In genomic region chr17:16652847-16653366, GRCh38 we compare ENCODE assay signal across 8 cellular contexts. TPM values are rescaled to one million over a fixed set of nuclear protein-coding genes. Genes with fewer than 3 reads are reported as not detected.
A peak's percentile ranks its signal among the peaks of the same experiment; 100 is the strongest.
DNase-seq lines count a peak whose midpoint lies in the region; ATAC-seq, FAIRE-seq and TF ChIP-seq lines count a peak whose summit lies in the region.

No MANE protein-coding gene starts in this region.

- H4K20me1 ChIP-seq in astrocyte (ENCODE audit: insufficient read depth, low read length), result no peaks in the 10 kb centered on the region

- no peaks in the 10 kb centered on the region for H3K36me3 ChIP-seq in astrocyte (ENCODE audit: insufficient read depth, low read length)

- peaks cover 4% of the 10 kb centered on the region for H3K9me3 Mint-ChIP-seq in astrocyte (ENCODE audit: unreplicated experiment)

- H3K4me2 ChIP-seq in astrocyte (ENCODE audit: low read length), result peak overlapping the region; percentile 94

- H3K79me2 ChIP-seq in astrocyte (ENCODE audit: insufficient read depth, low read length), result peaks cover 8% of the 10 kb centered on the region

- FAIRE-seq in HTR-8/SVneo (lab: Jason Lieb, UNC) (peak; percentile 85), astrocyte (lab: Jason Lieb, UNC) (no peak)

- H3K9me3 ChIP-seq in astrocyte (ENCODE audit: insufficient read depth, low read depth, low read length), result no peaks in the 10 kb centered on the region

- peaks cover 3% of the 10 kb centered on the region for H3K27me3 ChIP-seq in astrocyte (ENCODE audit: insufficient read depth, low read length)

- peak overlapping the region; percentile 89 for H3K9ac ChIP-seq in astrocyte (ENCODE audit: low read length)

- H3K4me3 ChIP-seq in astrocyte (ENCODE audit: insufficient read depth, low read depth, low read length), result peak overlapping the region; percentile 81

- H3K27ac ChIP-seq in astrocyte (ENCODE audit: low read depth, low read length) (peak overlapping the region; percentile 80), substantia nigra (ENCODE audit: low read depth, low read length, poor library complexity, severe bottlenecking) (peak overlapping the region; percentile 93)

- H3K36me3 Mint-ChIP-seq in astrocyte (ENCODE audit: low read depth, unreplicated experiment), result peaks cover 6% of the 10 kb centered on the region

- H3K4me1 ChIP-seq in astrocyte (ENCODE audit: insufficient read depth, low read length), result peaks cover 5% of the 10 kb centered on the region

- H3K27ac Mint-ChIP-seq in astrocyte (ENCODE audit: unreplicated experiment), result no peak overlapping the region

- peak; percentile 52 for DNase-seq in G401 (ENCODE audit: low spot score)
- DNase-seq in HTR-8/SVneo (ENCODE audit: insufficient read length, low spot score), result no peak
- no peak for DNase-seq in astrocyte (ENCODE audit: low read depth)
- DNase-seq in iris pigment epithelial cell (ENCODE audit: low read depth), result peak; percentile 4
- DNase-seq in substantia nigra (lab: John Stamatoyannopoulos, UW), result peak in 1 of 49 donors; percentile 57
- DNase-seq in SIG-M5 (lab: John Stamatoyannopoulos, UW), result no peak
- no peak for DNase-seq in SK-N-DZ (ENCODE audit: low spot score)

- no peak for TF ChIP-seq CTCF in astrocyte (IDR thresholded peaks at IDR 0.05; ENCODE audit: insufficient read depth, low read depth, low read length)

- H3K4me3 Mint-ChIP-seq in astrocyte (ENCODE audit: unreplicated experiment), result peak overlapping the region; percentile 83

- H3K4me1 Mint-ChIP-seq in astrocyte (ENCODE audit: low read depth, unreplicated experiment), result peaks cover 11% of the 10 kb centered on the region

- peak overlapping the region; percentile 95 for H2AFZ ChIP-seq in astrocyte (ENCODE audit: low read depth, low read length)

- in situ Hi-C loops in G401 (cut with HindIII; ENCODE audit: low sequenced_read_pairs), result no loop called here

- ATAC-seq in HG02973 (IDR thresholded peaks at IDR 0.05; ENCODE audit: unreplicated experiment), result no peak

- H3K27me3 Mint-ChIP-seq in astrocyte (ENCODE audit: low read depth, unreplicated experiment), result no peaks in the 10 kb centered on the region

RNA-seq across cellular contexts. Expression of gene ZNF624, which starts 0.7 kb away (rescaled TPM):
- 3.7 and 3.9 TPM in 2 replicates for total RNA-seq in G401 (2014; rRNA removed; shearing (Covaris generic))
- total RNA-seq in astrocyte, result 4.8 and 5.4 TPM in 2 replicates
- 2.0 and 5.0 TPM in 2 replicates for polyA plus RNA-seq in SK-N-DZ (2014; cell fraction: cytosol; rRNA removed)
- polyA plus RNA-seq in SK-N-DZ (2014; cell fraction: nucleus; rRNA removed), result 2.1 and 2.3 TPM in 2 replicates

RNA-seq across cellular contexts. Expression of gene CCDC144A, which starts 37.1 kb away (rescaled TPM):
- not detected in 2 replicates for total RNA-seq in G401 (2014; rRNA removed; shearing (Covaris generic))
- 0.89 and 1.2 TPM in 2 replicates for total RNA-seq in astrocyte
- 0.08 TPM in 1 of 2 replicates, not detected in the other for polyA plus RNA-seq in SK-N-DZ (2014; cell fraction: cytosol; rRNA removed)
- polyA plus RNA-seq in SK-N-DZ (2014; cell fraction: nucleus; rRNA removed), result 0.09 and 0.20 TPM in 2 replicates

Comparison
In these comparisons a context has a peak if more than half of its experiments do, and no peak if none do; other contexts are left out.
1. DNase-seq: peak in G401 (single experiment) and iris pigment epithelial cell (single experiment); none in HTR-8/SVneo (single experiment), astrocyte (single experiment), SIG-M5 (single experiment) and SK-N-DZ (single experiment).